ENCODE assay signal across 8 cellular contexts in the genomic region with DNA sequence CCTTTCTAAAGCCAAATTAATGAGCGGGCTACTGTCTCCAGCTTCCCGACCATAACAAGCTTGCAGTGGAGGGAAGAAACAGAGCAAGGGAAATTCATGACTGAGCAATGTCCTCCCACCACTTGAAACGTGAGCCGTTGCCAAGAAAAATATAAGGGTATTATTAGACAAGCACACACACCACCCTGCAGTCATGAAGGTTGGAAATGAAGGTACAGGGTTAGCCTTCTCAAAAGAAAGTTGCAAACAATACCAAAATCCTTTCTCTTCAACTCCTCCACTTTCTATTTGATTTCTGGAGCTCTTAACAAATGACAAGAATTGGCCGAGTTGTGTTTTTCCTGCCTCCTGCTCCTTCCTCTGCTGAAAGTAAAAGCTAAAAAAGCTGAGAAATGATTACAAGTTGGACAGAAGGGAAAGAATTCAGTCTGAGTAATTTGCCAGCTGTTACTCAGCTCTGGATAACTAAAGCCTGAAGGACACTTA.
DNase-seq lines count a peak whose midpoint lies in the region; ATAC-seq, FAIRE-seq and TF ChIP-seq lines count a peak whose summit lies in the region.

No MANE protein-coding gene starts in this region.

- no peak for FAIRE-seq in HTR-8/SVneo (lab: Jason Lieb, UNC)

- WGBS in right cardiac atrium: 5% methylated on average over 5 of the region's 5 CpGs

- peak; percentile 87 to 94 for ATAC-seq in right cardiac atrium
- ATAC-seq in GM19467 (IDR thresholded peaks at IDR 0.05; ENCODE audit: unreplicated experiment): no peak
- ATAC-seq in GM18868 (IDR thresholded peaks at IDR 0.05; ENCODE audit: unreplicated experiment): no peak

- peak; percentile 37 for DNase-seq in HTR-8/SVneo (ENCODE audit: insufficient read length, low spot score)
- no peak for DNase-seq in right cardiac atrium
- DNase-seq in superior temporal gyrus (ENCODE audit: extremely low spot score): peak; percentile 51
- DNase-seq in NCI-H2196 treated with DMSO at 0.1 percent for 48 hours (lab: John Stamatoyannopoulos, UW; ENCODE audit: unreplicated experiment): no peak
- DNase-seq in NCI-H1436 (lab: John Stamatoyannopoulos, UW): no peak

- H3K4me3 ChIP-seq in WI38 (ENCODE audit: low read depth, low read length) (peak overlapping the region; percentile 47), right cardiac atrium (ENCODE audit: low read length) (peak overlapping the region; percentile 54)

- H3K27me3 ChIP-seq in right cardiac atrium (ENCODE audit: control insufficient read depth, insufficient read depth): no peaks in the 10 kb centered on the region

- H3K4me1 ChIP-seq in right cardiac atrium (ENCODE audit: control insufficient read depth, insufficient read depth, low read length): no peaks in the 10 kb centered on the region

- no peak overlapping the region for H3K27ac ChIP-seq in right cardiac atrium (ENCODE audit: low read length)

- intact Hi-C loops in right cardiac atrium (cut with DNase I): no loop called here

- no peak for TF ChIP-seq CTCF in WI38 (IDR thresholded peaks at IDR 0.05; ENCODE audit: low read depth, low read length)

- no peaks in the 10 kb centered on the region for H3K9me3 ChIP-seq in right cardiac atrium (ENCODE audit: control insufficient read depth, low read length)

Comparison
In these comparisons a context has a peak if more than half of its experiments do, and no peak if none do; other contexts are left out.
1. DNase-seq: peak in HTR-8/SVneo (single experiment) and superior temporal gyrus (single experiment); none in right cardiac atrium (0 of 3), NCI-H2196 treated with DMSO at 0.1 percent for 48 hours (single experiment) and NCI-H1436 (single experiment).
2. ATAC-seq: peak in right cardiac atrium (2 of 2); none in GM19467 (single experiment) and GM18868 (single experiment).